In genomic region chr1:117366281-117366981, GRCh38 we compare ENCODE assay signal across 8 cellular contexts. TPM values are rescaled to one million over a fixed set of nuclear protein-coding genes. Genes with fewer than 3 reads are reported as not detected.
A peak's percentile ranks its signal among the peaks of the same experiment; 100 is the strongest.
DNase-seq lines count a peak whose midpoint lies in the region; ATAC-seq and TF ChIP-seq lines count a peak whose summit lies in the region.

No MANE protein-coding gene starts in this region.

- H3K4me3 Mint-ChIP-seq in CD4-positive, alpha-beta T cell, result peak overlapping the region; percentile 97
- peak overlapping the region; percentile 92 for H3K4me3 Mint-ChIP-seq in activated T-cell treated with anti-CD3 and anti-CD28 coated beads, Interleukin-2, amount 50 U/mL, for 4 hours

- peaks cover 19% of the 10 kb centered on the region for H3K36me3 Mint-ChIP-seq in CD4-positive, alpha-beta T cell (ENCODE audit: low read depth)
- no peaks in the 10 kb centered on the region for H3K36me3 Mint-ChIP-seq in activated T-cell treated with anti-CD3 and anti-CD28 coated beads, Interleukin-2, amount 50 U/mL, for 4 hours (ENCODE audit: insufficient read depth)

- H3K4me3 ChIP-seq in OCI-LY1 (ENCODE audit: low read depth, low read length, poor library complexity, severe bottlenecking), result peak overlapping the region; percentile 89
- H3K4me3 ChIP-seq in muscle layer of duodenum (ENCODE audit: low read depth in 1 of 2, low read length in 2 of 2), result peak overlapping the region; percentile 86 to 97

- H3K27me3 ChIP-seq in CD4-positive, alpha-beta T cell (ENCODE audit: control insufficient read depth, insufficient read depth, low read length), result no peaks in the 10 kb centered on the region
- H3K27me3 ChIP-seq in OCI-LY1 (ENCODE audit: insufficient read depth, low read length), result no peaks in the 10 kb centered on the region
- no peaks in the 10 kb centered on the region for H3K27me3 ChIP-seq in muscle layer of duodenum (ENCODE audit: low read depth, low read length)

- no peaks in the 10 kb centered on the region for H3K9me3 ChIP-seq in CD4-positive, alpha-beta T cell (ENCODE audit: control insufficient read depth, low read length)
- H3K9me3 ChIP-seq in OCI-LY1 (ENCODE audit: low read length), result no peaks in the 10 kb centered on the region
- H3K9me3 ChIP-seq in muscle layer of duodenum (ENCODE audit: control insufficient read depth in 1 of 2, low read length in 2 of 2), result no peaks in the 10 kb centered on the region

- intact Hi-C loops in CD4-positive, alpha-beta T cell (cut with DNase I, micrococcal nuclease), result loop anchor here in 1 of 2 experiments (5.0 to 10.0 kb wide), 5 partner anchors 46 to 792 kb away; partner anchors contain the start of genes CD58 and TENT5C

- CTCF ChIA-PET in CD4-positive, alpha-beta T cell (lab: Charles Lee), result interaction anchor here (1.4 kb wide), 1 partner anchor 26 kb away, joined by 3 read pairs; no protein-coding TSS in a partner anchor

- H4K20me1 ChIP-seq in OCI-LY1 (ENCODE audit: insufficient read depth, low read length), result no peaks in the 10 kb centered on the region

- POLR2A ChIA-PET in CD4-positive, alpha-beta T cell (lab: Charles Lee), result interaction anchor here (0.6 to 1.9 kb wide), 12 partner anchors 8 to 596 kb away, joined by 3 to 22 read pairs (median 4); partner anchors contain the start of genes TENT5C and TTF2

- H3K9ac ChIP-seq in OCI-LY1 (ENCODE audit: low read length), result peak overlapping the region; percentile 75

- H3K4me1 ChIP-seq in OCI-LY1 (ENCODE audit: insufficient read depth, low read length, severe bottlenecking) (peaks cover 29% of the 10 kb centered on the region), muscle layer of duodenum (ENCODE audit: control insufficient read depth in 1 of 2, insufficient read depth in 2 of 2, low read length in 2 of 2) (peaks cover 3 to 22% of the 10 kb centered on the region in 2 donors)

- peak overlapping the region; percentile 64 for H3K27ac ChIP-seq in CD4-positive, alpha-beta T cell (ENCODE audit: low read depth, low read length)
- H3K27ac ChIP-seq in OCI-LY1 (ENCODE audit: low read depth, low read length, poor library complexity, severe bottlenecking) (peak overlapping the region; percentile 57), muscle layer of duodenum (ENCODE audit: low read length) (peak overlapping the region; percentile 97)

- DNase-seq in CD4-positive, alpha-beta T cell, result peak; percentile 65 to 84 (median 76)
- peak; percentile 78 for DNase-seq in activated T-cell treated with anti-CD3 and anti-CD28 coated beads, Interleukin-2, amount 50 U/mL, for 4 hours
- peak; percentile 66 to 72 for DNase-seq in stimulated activated CD8-positive, alpha-beta memory T cell treated with anti-CD3 and anti-CD28 coated beads, Interleukin-7, amount 100 ng/mL, for 1 hour (ENCODE audit: low read depth in 2 of 2)

- H3K4me2 ChIP-seq in OCI-LY1 (ENCODE audit: low read length), result peak overlapping the region; percentile 71

- no peaks in the 10 kb centered on the region for H3K27me3 Mint-ChIP-seq in CD4-positive, alpha-beta T cell
- H3K27me3 Mint-ChIP-seq in activated T-cell treated with anti-CD3 and anti-CD28 coated beads, Interleukin-2, amount 50 U/mL, for 4 hours (ENCODE audit: low read depth), result no peaks in the 10 kb centered on the region

- ATAC-seq in CD4-positive, alpha-beta T cell (ENCODE audit: poor library complexity), result peak; percentile 66
- ATAC-seq in GM19328 (IDR thresholded peaks at IDR 0.05; ENCODE audit: unreplicated experiment) (peak; percentile 47), HG03460 (IDR thresholded peaks at IDR 0.05; ENCODE audit: unreplicated experiment) (peak; percentile 41), esophagus mucosa (peak; percentile 92)
- ATAC-seq in activated T-cell treated with anti-CD3 and anti-CD28 coated beads, Interleukin-2, amount 50 U/mL, for 4 hours, result peak; percentile 61 to 66

- peaks cover 84% of the 10 kb centered on the region for H3K4me1 Mint-ChIP-seq in CD4-positive, alpha-beta T cell (ENCODE audit: low read depth)
- peaks cover 64% of the 10 kb centered on the region for H3K4me1 Mint-ChIP-seq in activated T-cell treated with anti-CD3 and anti-CD28 coated beads, Interleukin-2, amount 50 U/mL, for 4 hours (ENCODE audit: low read depth)

- no peaks in the 10 kb centered on the region for H3F3A ChIP-seq in OCI-LY1 (ENCODE audit: insufficient read depth, low read length)

- H2AFZ ChIP-seq in OCI-LY1 (ENCODE audit: low read length), result no peak overlapping the region

- H3K79me2 ChIP-seq in OCI-LY1 (ENCODE audit: insufficient read depth, low read length), result peaks cover 37% of the 10 kb centered on the region

- H3K9me3 Mint-ChIP-seq in CD4-positive, alpha-beta T cell, result no peaks in the 10 kb centered on the region
- H3K9me3 Mint-ChIP-seq in activated T-cell treated with anti-CD3 and anti-CD28 coated beads, Interleukin-2, amount 50 U/mL, for 4 hours, result no peaks in the 10 kb centered on the region

- no peaks in the 10 kb centered on the region for H3K9me2 ChIP-seq in OCI-LY1 (ENCODE audit: low read depth, low read length)

- TF ChIP-seq CTCF in CD4-positive, alpha-beta T cell (IDR thresholded peaks at IDR 0.05), result no peak
- no peak for TF ChIP-seq CTCF in OCI-LY1 (IDR thresholded peaks at IDR 0.05; ENCODE audit: low read length)

- H3K27ac Mint-ChIP-seq in CD4-positive, alpha-beta T cell, result peak overlapping the region; percentile 98

- no peaks in the 10 kb centered on the region for H3K36me3 ChIP-seq in OCI-LY1 (ENCODE audit: insufficient read depth, low read length)
- H3K36me3 ChIP-seq in muscle layer of duodenum (ENCODE audit: control insufficient read depth in 1 of 2, insufficient read depth in 2 of 2, low read length in 2 of 2), result no peaks in the 10 kb centered on the region

RNA-seq across cellular contexts. Expression of gene MAN1A2, which starts 0.8 kb away (rescaled TPM):
- total RNA-seq in CD4-positive, alpha-beta T cell, result 10 to 100 TPM; 45.6 to 49.7 TPM
- total RNA-seq in activated T-cell treated with anti-CD3 and anti-CD28 coated beads, Interleukin-2, amount 50 U/mL, for 4 hours, result 10 to 100 TPM; 18.0 to 20.2 (median 18.1) TPM
- 26.5 TPM for total RNA-seq in esophagus mucosa

Comparison
In these comparisons a context has a peak if more than half of its experiments do, and no peak if none do; other contexts are left out.
1. Peak in every context shown above with its lines: DNase-seq, ATAC-seq, H3K4me3 ChIP-seq and H3K27ac ChIP-seq.
2. ATAC-seq: peak in every context shown above with its lines; median percentile 92 in esophagus mucosa; 66 in CD4-positive, alpha-beta T cell; 64 in activated T-cell treated with anti-CD3 and anti-CD28 coated beads, Interleukin-2, amount 50 U/mL, for 4 hours; 47 in GM19328; 41 in HG03460.